In the genomic region with DNA sequence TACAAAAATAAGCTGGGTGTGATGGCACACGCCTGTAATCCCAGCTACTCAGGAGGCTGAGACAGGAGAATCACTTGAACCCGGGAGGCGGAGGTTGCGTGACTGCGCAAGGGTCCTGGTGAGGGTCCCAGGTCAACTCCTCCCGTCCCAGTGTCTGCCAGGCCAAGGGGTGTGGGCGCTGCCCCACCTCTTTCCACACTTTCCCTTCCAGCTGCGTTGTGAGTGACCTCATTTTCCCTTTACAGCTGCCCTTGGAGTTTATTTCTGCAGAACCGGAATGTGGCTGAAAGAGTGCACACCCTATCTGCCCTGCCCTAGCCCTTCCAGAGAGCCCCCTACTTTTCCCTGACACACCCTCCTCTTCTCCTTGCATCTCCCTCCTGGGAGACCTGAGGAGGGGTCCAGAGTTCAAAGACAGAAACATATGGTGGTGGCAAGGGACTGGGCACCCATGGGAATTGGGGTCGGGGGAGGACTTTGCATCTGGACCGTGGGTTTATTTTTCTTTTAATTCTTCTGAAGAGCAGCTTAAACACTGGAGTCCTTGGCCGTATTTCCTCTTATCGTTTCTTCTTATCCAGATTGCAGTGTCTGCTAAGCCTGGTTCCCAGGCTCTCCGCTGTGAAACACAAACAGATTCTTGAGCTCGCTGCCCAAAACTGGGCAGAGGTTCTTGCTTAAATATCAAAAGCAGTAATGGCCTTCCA, we compare ENCODE assay signal across 14 cellular contexts. TPM values are rescaled to one million over a fixed set of nuclear protein-coding genes. Genes with fewer than 3 reads are reported as not detected.
A peak's percentile ranks its signal among the peaks of the same experiment; 100 is the strongest.
DNase-seq lines count a peak whose midpoint lies in the region; ATAC-seq and TF ChIP-seq lines count a peak whose summit lies in the region.
"Had no signal": no experiment of that assay in that cellular context is flagged by ENCODE, and none has a peak within 500 bp of the region (broad histone marks: within the 10 kb centered on the region; RNA-seq: fewer than 3 reads in every experiment).

No MANE protein-coding gene starts in this region.

- H3K9me3 Mint-ChIP-seq in mesothelial cell of epicardium = no peaks in the 10 kb centered on the region

- DNase-seq in NCI-H524 treated with DMSO at 0.1 percent for 48 hours (lab: John Stamatoyannopoulos, UW) (peak; percentile 88), fibroblast of the aortic adventitia (ENCODE audit: low read depth) (peak; percentile 66), mesothelial cell of epicardium (ENCODE audit: low spot score in 2 of 2, unreplicated experiment in 2 of 2) (no peak), lower leg skin (ENCODE audit: low spot score in 2 of 2) (no peak)
- DNase-seq: activated CD8-positive, alpha-beta memory T cell treated with anti-CD3 and anti-CD28 coated beads, Interleukin-2, amount 50 U/mL, for 48 hours; adrenal gland; DMS79; HCEC 1CT; NCI-H1694; NCI-H526; PC-9 had no signal

- H3K36me3 Mint-ChIP-seq in mesothelial cell of epicardium = no peaks in the 10 kb centered on the region

- peak overlapping the region; percentile 44 for H3K27ac ChIP-seq in urinary bladder (ENCODE audit: low read depth)
- H3K27ac ChIP-seq: PC-9 had no signal

- no peak overlapping the region for H3K4me3 Mint-ChIP-seq in mesothelial cell of epicardium

- TF ChIP-seq CTCF in fibroblast of the aortic adventitia (IDR thresholded peaks at IDR 0.05; ENCODE audit: insufficient read depth, low read length) (no peak), mesothelial cell of epicardium (IDR thresholded peaks at IDR 0.05; ENCODE audit: unreplicated experiment) (no peak), lower leg skin (IDR thresholded peaks at IDR 0.05) (no peak)

- WGBS in urinary bladder = 34% methylated on average over 15 of the region's 15 CpGs
- WGBS in lower leg skin, 2 donors = 38 to 41% methylated on average over 15 of the region's 15 CpGs

- H3K27ac Mint-ChIP-seq in mesothelial cell of epicardium = peak overlapping the region; percentile 80

- TF ChIP-seq POLR2A in lower leg skin (IDR thresholded peaks at IDR 0.05) = no peak

- intact Hi-C loops in lower leg skin (cut with DNase I; ENCODE audit: low total_unique reads) = no loop called here

- H3K36me3 ChIP-seq in urinary bladder (ENCODE audit: insufficient read depth) = no peaks in the 10 kb centered on the region
- H3K36me3 ChIP-seq: adrenal gland had no signal

- H3K4me1 ChIP-seq in urinary bladder (ENCODE audit: insufficient read depth) = no peaks in the 10 kb centered on the region

- ATAC-seq in SK-N-SH treated with all-trans-retinoic acid at 6 μM for 48 hours (no peak), HG02884 (IDR thresholded peaks at IDR 0.05; ENCODE audit: unreplicated experiment) (no peak)

- no peak overlapping the region for H3K4me3 ChIP-seq in fibroblast of the aortic adventitia (ENCODE audit: low read depth, low read length)
- no peak overlapping the region for H3K4me3 ChIP-seq in urinary bladder (ENCODE audit: low read depth, low read length)
- H3K4me3 ChIP-seq in lower leg skin (ENCODE audit: low read depth, poor library complexity, severe bottlenecking) = no peak overlapping the region
- H3K4me3 ChIP-seq: adrenal gland, PC-9 had no signal

- no peaks in the 10 kb centered on the region for H3K27me3 Mint-ChIP-seq in mesothelial cell of epicardium (ENCODE audit: low read depth)

- H3K4me1 Mint-ChIP-seq in mesothelial cell of epicardium = peaks cover 22% of the 10 kb centered on the region

TF ChIP-seq in SK-N-SH treated with all-trans-retinoic acid at 6 μM for 48 hours, 23 proteins besides CTCF, POLR2A, EP300 and RAD21:
- TF ChIP-seq SNAI2 (CRISPR knock-in tag; IDR thresholded peaks at IDR 0.05) (no peak), ZNF70 (CRISPR knock-in tag; IDR thresholded peaks at IDR 0.05) (no peak), ZNF8 (CRISPR knock-in tag; IDR thresholded peaks at IDR 0.05) (no peak), ARNTL (CRISPR knock-in tag; IDR thresholded peaks at IDR 0.05; ENCODE audit: borderline replicate concordance, low read depth) (no peak), PPARA (CRISPR knock-in tag; IDR thresholded peaks at IDR 0.05; ENCODE audit: borderline replicate concordance) (no peak), ZC3H10 (CRISPR knock-in tag; IDR thresholded peaks at IDR 0.05) (no peak), CSDC2 (CRISPR knock-in tag; IDR thresholded peaks at IDR 0.05) (no peak), ESRRG (CRISPR knock-in tag; IDR thresholded peaks at IDR 0.05) (no peak), PATZ1 (CRISPR knock-in tag; IDR thresholded peaks at IDR 0.05; ENCODE audit: borderline replicate concordance) (no peak), BACH2 (CRISPR knock-in tag; IDR thresholded peaks at IDR 0.05; ENCODE audit: borderline replicate concordance) (no peak), RARB (CRISPR knock-in tag; IDR thresholded peaks at IDR 0.05) (no peak)
- TF ChIP-seq, protein P1, sequence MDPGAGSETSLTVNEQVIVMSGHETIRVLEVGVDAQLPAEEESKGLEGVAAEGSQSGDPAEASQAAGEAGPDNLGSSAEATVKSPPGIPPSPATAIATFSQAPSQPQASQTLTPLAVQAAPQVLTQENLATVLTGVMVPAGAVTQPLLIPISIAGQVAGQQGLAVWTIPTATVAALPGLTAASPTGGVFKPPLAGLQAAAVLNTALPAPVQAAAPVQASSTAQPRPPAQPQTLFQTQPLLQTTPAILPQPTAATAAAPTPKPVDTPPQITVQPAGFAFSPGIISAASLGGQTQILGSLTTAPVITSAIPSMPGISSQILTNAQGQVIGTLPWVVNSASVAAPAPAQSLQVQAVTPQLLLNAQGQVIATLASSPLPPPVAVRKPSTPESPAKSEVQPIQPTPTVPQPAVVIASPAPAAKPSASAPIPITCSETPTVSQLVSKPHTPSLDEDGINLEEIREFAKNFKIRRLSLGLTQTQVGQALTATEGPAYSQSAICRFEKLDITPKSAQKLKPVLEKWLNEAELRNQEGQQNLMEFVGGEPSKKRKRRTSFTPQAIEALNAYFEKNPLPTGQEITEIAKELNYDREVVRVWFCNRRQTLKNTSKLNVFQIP (CRISPR knock-in tag; IDR thresholded peaks at IDR 0.05; ENCODE audit: borderline replicate concordance, low read depth) = no peak
- TF ChIP-seq, protein P2, sequence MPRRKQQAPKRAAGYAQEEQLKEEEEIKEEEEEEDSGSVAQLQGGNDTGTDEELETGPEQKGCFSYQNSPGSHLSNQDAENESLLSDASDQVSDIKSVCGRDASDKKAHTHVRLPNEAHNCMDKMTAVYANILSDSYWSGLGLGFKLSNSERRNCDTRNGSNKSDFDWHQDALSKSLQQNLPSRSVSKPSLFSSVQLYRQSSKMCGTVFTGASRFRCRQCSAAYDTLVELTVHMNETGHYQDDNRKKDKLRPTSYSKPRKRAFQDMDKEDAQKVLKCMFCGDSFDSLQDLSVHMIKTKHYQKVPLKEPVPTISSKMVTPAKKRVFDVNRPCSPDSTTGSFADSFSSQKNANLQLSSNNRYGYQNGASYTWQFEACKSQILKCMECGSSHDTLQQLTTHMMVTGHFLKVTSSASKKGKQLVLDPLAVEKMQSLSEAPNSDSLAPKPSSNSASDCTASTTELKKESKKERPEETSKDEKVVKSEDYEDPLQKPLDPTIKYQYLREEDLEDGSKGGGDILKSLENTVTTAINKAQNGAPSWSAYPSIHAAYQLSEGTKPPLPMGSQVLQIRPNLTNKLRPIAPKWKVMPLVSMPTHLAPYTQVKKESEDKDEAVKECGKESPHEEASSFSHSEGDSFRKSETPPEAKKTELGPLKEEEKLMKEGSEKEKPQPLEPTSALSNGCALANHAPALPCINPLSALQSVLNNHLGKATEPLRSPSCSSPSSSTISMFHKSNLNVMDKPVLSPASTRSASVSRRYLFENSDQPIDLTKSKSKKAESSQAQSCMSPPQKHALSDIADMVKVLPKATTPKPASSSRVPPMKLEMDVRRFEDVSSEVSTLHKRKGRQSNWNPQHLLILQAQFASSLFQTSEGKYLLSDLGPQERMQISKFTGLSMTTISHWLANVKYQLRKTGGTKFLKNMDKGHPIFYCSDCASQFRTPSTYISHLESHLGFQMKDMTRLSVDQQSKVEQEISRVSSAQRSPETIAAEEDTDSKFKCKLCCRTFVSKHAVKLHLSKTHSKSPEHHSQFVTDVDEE (CRISPR knock-in tag; IDR thresholded peaks at IDR 0.05) = no peak

RNA-seq across cellular contexts. Expression of gene MRC2, which starts 20.9 kb away (rescaled TPM):
- total RNA-seq in fibroblast of the aortic adventitia (ENCODE audit: low replicate concordance) (170 and 245 TPM in 2 replicates), mesothelial cell of epicardium (115 to 120 TPM (median 119 TPM) in 3 replicates), urinary bladder (206 TPM), lower leg skin (10 to 100 TPM; 18.8 to 53.0 (median 20.6) TPM)
- polyA plus RNA-seq in urinary bladder = 45.1 TPM

Comparison
In these comparisons a context has a peak if more than half of its experiments do, and no peak if none do; other contexts are left out.
1. DNase-seq: peak in NCI-H524 treated with DMSO at 0.1 percent for 48 hours (single experiment) and fibroblast of the aortic adventitia (single experiment); none in mesothelial cell of epicardium (0 of 2) and lower leg skin (0 of 2).